23 cellular contexts compared by ENCODE assay signal in the genomic region with DNA sequence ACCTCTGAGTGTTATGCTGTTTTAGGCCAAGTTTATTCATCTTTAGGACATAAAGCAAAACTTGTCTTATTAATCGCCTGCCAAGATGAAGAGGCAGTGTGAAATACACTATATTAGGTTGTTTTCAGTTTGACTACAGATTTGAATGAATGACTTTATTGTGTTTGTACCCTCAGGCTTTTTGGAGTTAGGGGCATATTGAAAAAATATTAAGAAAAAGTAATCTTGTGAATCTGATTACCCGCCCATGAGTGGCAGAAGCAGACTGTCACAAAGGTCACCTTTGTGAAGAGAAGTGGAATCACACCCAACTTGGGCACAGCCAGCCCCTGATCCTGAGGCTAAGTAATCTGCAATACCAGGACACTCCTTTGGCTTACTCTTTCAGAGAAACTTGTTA.
"Had no signal": no experiment of that assay in that cellular context is flagged by ENCODE, and none has a peak within 500 bp of the region (broad histone marks: within the 10 kb centered on the region; RNA-seq: fewer than 3 reads in every experiment).

No MANE protein-coding gene starts in this region.

- H3K27ac ChIP-seq: neural progenitor cell, ovary, parathyroid adenoma, psoas muscle, right lobe of liver, sigmoid colon, stomach, tibial artery, transverse colon, upper lobe of right lung, uterus had no signal

- DNase-seq: natural killer cell; occipital lobe; ovary; posterior cingulate gyrus; psoas muscle; right cardiac atrium; right lobe of liver; sigmoid colon; small intestine; stimulated activated CD4-positive, alpha-beta T cell treated with anti-CD3 and anti-CD28 coated beads, Interleukin-15, amount 100 ng/mL, for 24 hours; stimulated activated CD4-positive, alpha-beta T cell treated with anti-CD3 and anti-CD28 coated beads, Interleukin-2, amount 100 ng/mL, for 24 hours; stimulated activated CD4-positive, alpha-beta T cell treated with anti-CD3 and anti-CD28 coated beads, Interleukin-2, amount 100 ng/mL, for 48 hours; stimulated activated CD4-positive, alpha-beta T cell treated with anti-CD3 and anti-CD28 coated beads, Interleukin-4, amount 100 ng/mL, for 24 hours; stimulated activated naive B cell treated with anti-CD40 and anti-IgM and Interleukin-4, amounts not matched to agents 10 μg/mL and 1 μg/mL and 100 μg/mL, for 72 hours; stimulated activated naive CD4-positive, alpha-beta T cell treated with Interleukin-2 at 50 U/mL for 16 hours; stomach; tibial artery; transverse colon; upper lobe of right lung; uterus had no signal

- H3K9me3 ChIP-seq: ovary, psoas muscle, right lobe of liver, sigmoid colon, stomach, tibial artery, transverse colon, upper lobe of right lung, uterus had no signal

- H3K4me3 ChIP-seq: neural progenitor cell, ovary, psoas muscle, right lobe of liver, sigmoid colon, stomach, tibial artery, transverse colon, upper lobe of right lung, uterus had no signal

- H3K36me3 ChIP-seq: neural progenitor cell, ovary, right lobe of liver, sigmoid colon, stomach, tibial artery, transverse colon, upper lobe of right lung, uterus had no signal

- ATAC-seq: natural killer cell; psoas muscle; right cardiac atrium; right lobe of liver; stimulated activated effector memory CD8-positive, alpha-beta T cell treated with anti-CD3 and anti-CD28 coated beads, Interleukin-12 subunit alpha, Interleukin-12 subunit beta, amount 100 ng/mL, for 72 hours; stimulated activated naive B cell treated with anti-CD40 and anti-IgM and Interleukin-4, amounts not matched to agents 10 μg/mL and 1 μg/mL and 100 μg/mL, for 72 hours; upper lobe of right lung had no signal

- H3K27me3 ChIP-seq: neural progenitor cell, ovary, right lobe of liver, sigmoid colon, stomach, tibial artery, transverse colon, upper lobe of right lung, uterus had no signal

- H3K4me1 ChIP-seq: parathyroid adenoma, psoas muscle, right lobe of liver, sigmoid colon, stomach, transverse colon, upper lobe of right lung, uterus had no signal
